In genomic region chr1:237695878-237696277, GRCh38 we compare ENCODE assay signal across 30 cellular contexts.
"Had no signal": no experiment of that assay in that cellular context is flagged by ENCODE, and none has a peak within 500 bp of the region (broad histone marks: within the 10 kb centered on the region; RNA-seq: fewer than 3 reads in every experiment).

No MANE protein-coding gene starts in this region.

- DNase-seq: activated CD4-positive, alpha-beta memory T cell treated with anti-CD3 and anti-CD28 coated beads, Interleukin-2, amount 10 ng/mL, durations not matched to agents 7 days and 5 days; activated CD4-positive, alpha-beta T cell treated with anti-CD3 and anti-CD28 coated beads for 1 hour; activated CD4-positive, alpha-beta T cell treated with anti-CD3 and anti-CD28 coated beads for 48 hours; activated CD4-positive, CD25-positive, alpha-beta regulatory T cell; activated CD8-positive, alpha-beta memory T cell treated with anti-CD3 and anti-CD28 coated beads for 24 hours; activated CD8-positive, alpha-beta memory T cell treated with anti-CD3 and anti-CD28 coated beads, Interleukin-2, amount 10 ng/mL, durations not matched to agents 7 days and 5 days; activated CD8-positive, alpha-beta memory T cell treated with anti-CD3 and anti-CD28 coated beads, Interleukin-2, amount 50 U/mL, for 48 hours; activated effector memory CD4-positive, alpha-beta T cell treated with Interleukin-2 at 50 U/mL for 16 hours; activated naive CD4-positive, alpha-beta T cell treated with anti-CD3 and anti-CD28 coated beads, Interleukin-2, amount 10 ng/mL, durations not matched to agents 7 days and 5 days; activated naive CD8-positive, alpha-beta T cell treated with anti-CD3 and anti-CD28 coated beads, Interleukin-2, amount 50 U/mL, for 24 hours; activated T-cell treated with anti-CD3 and anti-CD28 coated beads, Interleukin-2, amount 50 U/mL, for 48 hours; anterior cingulate cortex; NCI-H1092 treated with DMSO at 0.1 percent for 48 hours; NCI-H1417; NCI-H146; NCI-H187; NCI-H2029 treated with DMSO at 0.1 percent for 48 hours; NCI-H2171 treated with DMSO at 0.1 percent for 48 hours; NCI-H2227 treated with DMSO at 0.1 percent for 48 hours; NCI-H446 treated with DMSO at 0.1 percent for 48 hours; NCI-H524; PC-3; Peyer's patch; RPMI8226; SW 1271; T-helper 1 cell; T-helper 2 cell; T-helper 9 cell; WERI-Rb-1 had no signal

- H3K4me1 ChIP-seq: Peyer's patch had no signal

- H3K27me3 ChIP-seq: Peyer's patch had no signal

- H3K27ac ChIP-seq: KMS-11, Peyer's patch, WERI-Rb-1 had no signal

- ATAC-seq: activated CD8-positive, alpha-beta memory T cell treated with anti-CD3 and anti-CD28 coated beads, Interleukin-2, amount 10 ng/mL, durations not matched to agents 7 days and 5 days; activated naive CD8-positive, alpha-beta T cell treated with anti-CD3 and anti-CD28 coated beads, Interleukin-2, amount 50 U/mL, for 24 hours; PC-3 had no signal

- H3K9me3 ChIP-seq: Peyer's patch had no signal

- H3K9ac ChIP-seq: KMS-11 had no signal

- H3K4me3 ChIP-seq: Peyer's patch had no signal

- H3K36me3 ChIP-seq: Peyer's patch, WERI-Rb-1 had no signal
